ENCODE assay signal across 22 cellular contexts in the genomic region with DNA sequence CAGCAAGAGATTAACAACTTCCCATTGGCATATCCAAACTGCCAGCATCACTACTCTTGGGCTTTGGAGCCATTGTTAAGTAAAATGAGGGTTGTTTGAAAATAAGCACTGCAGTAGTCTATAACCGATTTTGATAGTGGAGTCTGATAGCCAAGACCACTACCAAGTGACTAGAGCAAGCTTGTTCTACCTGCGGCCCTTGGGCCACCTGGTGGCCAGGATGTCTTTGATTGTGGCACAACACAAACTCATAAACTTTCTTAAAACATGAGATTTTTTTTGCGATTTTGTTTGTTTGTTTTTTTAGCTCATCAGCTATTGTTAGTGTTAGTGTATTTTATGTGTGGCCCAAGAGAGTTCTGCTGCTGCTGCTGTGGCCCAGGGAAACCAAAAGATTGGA. TPM values are rescaled to one million over a fixed set of nuclear protein-coding genes. Genes with fewer than 3 reads are reported as not detected.
DNase-seq lines count a peak whose midpoint lies in the region; ATAC-seq and TF ChIP-seq lines count a peak whose summit lies in the region.
"Had no signal": no experiment of that assay in that cellular context is flagged by ENCODE, and none has a peak within 500 bp of the region (broad histone marks: within the 10 kb centered on the region; RNA-seq: fewer than 3 reads in every experiment).

No MANE protein-coding gene starts in this region.

- no peak overlapping the region for H2AFZ ChIP-seq in MM.1S (ENCODE audit: low read length)

- H3K4me1 ChIP-seq in BE2C (no peaks in the 10 kb centered on the region), MM.1S (ENCODE audit: low read length) (peaks cover 32% of the 10 kb centered on the region), endodermal cell (ENCODE audit: control insufficient read depth, insufficient read depth, low read length) (no peaks in the 10 kb centered on the region), Peyer's patch (no peaks in the 10 kb centered on the region)
- H3K4me1 ChIP-seq: testis had no signal

- no peaks in the 10 kb centered on the region for H4K20me1 ChIP-seq in MM.1S (ENCODE audit: insufficient read depth, low read length)

- H3K9ac ChIP-seq in MM.1S (ENCODE audit: low read length) (peak overlapping the region; percentile 11; the same call in 1 of the 2 replicates), endodermal cell (ENCODE audit: extremely low read depth, low read length, poor library complexity, severe bottlenecking) (no peak overlapping the region)

- no peaks in the 10 kb centered on the region for H3K27me3 Mint-ChIP-seq in endodermal cell (ENCODE audit: insufficient read depth)
- H3K27me3 Mint-ChIP-seq: activated CD8-positive, alpha-beta T cell treated with anti-CD3 and anti-CD28 coated beads for 36 hours; naive B cell had no signal

- ATAC-seq in GM18511 (IDR thresholded peaks at IDR 0.05; ENCODE audit: unreplicated experiment), result peak; percentile 3
- no peak for ATAC-seq in HG03457 (IDR thresholded peaks at IDR 0.05; ENCODE audit: unreplicated experiment)
- ATAC-seq: activated CD8-positive, alpha-beta T cell treated with anti-CD3 and anti-CD28 coated beads for 36 hours; psoas muscle had no signal

- no peak overlapping the region for H3K4me3 Mint-ChIP-seq in endodermal cell
- H3K4me3 Mint-ChIP-seq: activated CD8-positive, alpha-beta T cell treated with anti-CD3 and anti-CD28 coated beads for 36 hours; immature natural killer cell; naive B cell had no signal

- no peaks in the 10 kb centered on the region for H3K27me3 ChIP-seq in BE2C
- H3K27me3 ChIP-seq in MM.1S (replicated peaks; ENCODE audit: insufficient read depth, low read length), result no peaks in the 10 kb centered on the region
- no peaks in the 10 kb centered on the region for H3K27me3 ChIP-seq in endodermal cell (ENCODE audit: control insufficient read depth, insufficient read depth, low read length, poor library complexity, severe bottlenecking)
- no peaks in the 10 kb centered on the region for H3K27me3 ChIP-seq in Peyer's patch
- H3K27me3 ChIP-seq: cardiac muscle cell, dorsolateral prefrontal cortex, esophagus squamous epithelium, spleen, testis had no signal

- no peak overlapping the region for H3K27ac Mint-ChIP-seq in endodermal cell
- H3K27ac Mint-ChIP-seq: activated CD8-positive, alpha-beta T cell treated with anti-CD3 and anti-CD28 coated beads for 36 hours had no signal

- H3K36me3 ChIP-seq in BE2C, result no peaks in the 10 kb centered on the region
- peaks cover 5% of the 10 kb centered on the region; the same call in 1 of the 2 replicates for H3K36me3 ChIP-seq in MM.1S (replicated peaks; ENCODE audit: insufficient read depth, low read length)
- H3K36me3 ChIP-seq in endodermal cell (ENCODE audit: control insufficient read depth, insufficient read depth, low read length), result no peaks in the 10 kb centered on the region
- no peaks in the 10 kb centered on the region for H3K36me3 ChIP-seq in Peyer's patch
- H3K36me3 ChIP-seq: cardiac muscle cell had no signal

- no peak overlapping the region for H3K4me3 ChIP-seq in BE2C (ENCODE audit: low read depth, low read length)
- H3K4me3 ChIP-seq in MM.1S (ENCODE audit: low read length), result peak overlapping the region; percentile 31; the same call in 1 of the 2 replicates
- no peak overlapping the region for H3K4me3 ChIP-seq in endodermal cell (ENCODE audit: low read length)
- no peak overlapping the region for H3K4me3 ChIP-seq in Peyer's patch
- H3K4me3 ChIP-seq: cardiac muscle cell, dorsolateral prefrontal cortex, esophagus squamous epithelium, lung, psoas muscle, spleen, testis had no signal

- H3K9me2 ChIP-seq in MM.1S (replicated peaks; ENCODE audit: insufficient read depth, low read length), result no peaks in the 10 kb centered on the region

- TF ChIP-seq CTCF in BE2C (IDR thresholded peaks at IDR 0.05; ENCODE audit: low read depth, low read length), result peak; percentile 4; the same call in 1 of the 2 replicates
- TF ChIP-seq CTCF in MM.1S (IDR thresholded peaks at IDR 0.05; ENCODE audit: low read length), result peak; percentile 49
- TF ChIP-seq CTCF in endodermal cell (conservative IDR thresholded peaks at IDR 0.05), result peak; percentile 63
- no peak for TF ChIP-seq CTCF in Peyer's patch (IDR thresholded peaks at IDR 0.05)

- no peaks in the 10 kb centered on the region for H3K9me3 ChIP-seq in BE2C
- H3K9me3 ChIP-seq in MM.1S (replicated peaks; ENCODE audit: insufficient read depth, low read length), result no peaks in the 10 kb centered on the region
- H3K9me3 ChIP-seq in endodermal cell (ENCODE audit: control insufficient read depth, low read length), result no peaks in the 10 kb centered on the region
- no peaks in the 10 kb centered on the region for H3K9me3 ChIP-seq in Peyer's patch
- H3K9me3 ChIP-seq: esophagus squamous epithelium, psoas muscle, spleen, testis had no signal

- H3K36me3 Mint-ChIP-seq in endodermal cell (ENCODE audit: low read depth), result peaks cover 27% of the 10 kb centered on the region

- H3K9me3 Mint-ChIP-seq in endodermal cell, result no peaks in the 10 kb centered on the region
- H3K9me3 Mint-ChIP-seq: activated CD8-positive, alpha-beta T cell treated with anti-CD3 and anti-CD28 coated beads for 36 hours; immature natural killer cell; naive B cell had no signal

- peaks cover 27% of the 10 kb centered on the region for H3K4me1 Mint-ChIP-seq in endodermal cell

- peaks cover 93% of the 10 kb centered on the region for H3K79me2 ChIP-seq in MM.1S (ENCODE audit: low read length)

- H3K27ac ChIP-seq in MM.1S (ENCODE audit: low read length) (peak overlapping the region; percentile 62; the same call in 1 of the 2 replicates), endodermal cell (ENCODE audit: low read depth, low read length) (no peak overlapping the region), Peyer's patch (no peak overlapping the region)
- H3K27ac ChIP-seq: cardiac muscle cell, dorsolateral prefrontal cortex, esophagus squamous epithelium, psoas muscle, spleen, testis had no signal

- WGBS in endodermal cell (ENCODE audit: insufficient coverage in 1 of 2, insufficient read length in 1 of 2), 2 experiments, result 93 to 100% methylated on average over 1 to 3 of the region's 3 CpGs

- DNase-seq in BE2C (no peak), MM.1S (no peak), endodermal cell (no peak), Peyer's patch (no peak), MV-4-11 (lab: John Stamatoyannopoulos, UW) (no peak)
- no peak for DNase-seq in activated CD4-positive, CD25-positive, alpha-beta regulatory T cell treated with anti-CD3 and anti-CD28 coated beads, Interleukin-2, amount 50 U/mL, for 72 hours
- DNase-seq: activated CD8-positive, alpha-beta T cell treated with anti-CD3 and anti-CD28 coated beads for 36 hours; activated T-cell treated with anti-CD3 and anti-CD28 coated beads, Interleukin-2, amount 50 U/mL, for 48 hours; dorsolateral prefrontal cortex; esophagus squamous epithelium; head of caudate nucleus; immature natural killer cell; naive B cell; NCI-H524 treated with DMSO at 0.1 percent for 48 hours; psoas muscle; spleen; SW 1271; testis had no signal

- no peak for TF ChIP-seq POLR2A in Peyer's patch (IDR thresholded peaks at IDR 0.05)

- peaks cover 13% of the 10 kb centered on the region for H3F3A ChIP-seq in MM.1S (ENCODE audit: insufficient read depth, low read length)

- H3K4me2 ChIP-seq in MM.1S (ENCODE audit: low read depth, low read length), result peak overlapping the region; percentile 71

RNA-seq across cellular contexts. Expression of a gene that starts 11.0 kb away (rescaled TPM):
- 36.4 TPM for polyA plus RNA-seq in BE2C (2012; ENCODE audit: insufficient read depth, insufficient read length, low read depth)
- total RNA-seq in endodermal cell (10 to 100 TPM; 84.2 to 85.0 TPM), Peyer's patch (10 to 100 TPM; 52.3 to 96.6 (median 72.8) TPM)
- 275 TPM for polyA plus RNA-seq in endodermal cell (2013, experiment 1 of 2)
- 231 TPM for polyA plus RNA-seq in endodermal cell (2013, experiment 2 of 2)

Comparison
In these comparisons a context has a peak if more than half of its experiments do, and no peak if none do; other contexts are left out.
1. CTCF ChIP-seq: peak in BE2C (single experiment), MM.1S (single experiment) and endodermal cell (single experiment); none in Peyer's patch (0 of 6).